14 cellular contexts compared by ENCODE assay signal in the genomic region with DNA sequence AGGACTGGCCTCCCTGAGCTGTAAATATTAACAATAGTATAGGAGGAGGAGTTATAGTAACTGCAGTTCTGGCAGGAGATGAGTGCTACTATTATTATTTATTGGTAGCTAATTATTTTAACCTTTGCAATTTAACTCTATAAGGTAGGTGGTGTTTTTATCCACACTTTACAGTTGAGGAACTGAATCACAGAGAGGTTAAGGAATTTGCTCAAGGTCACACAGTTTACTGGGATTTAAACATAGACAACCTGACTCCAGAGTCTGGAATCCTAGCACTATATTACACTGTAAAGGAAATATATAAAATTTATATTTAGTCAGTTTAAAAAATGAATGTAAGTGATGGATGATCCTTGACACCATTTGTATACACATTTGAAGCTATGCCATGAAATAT. TPM values are rescaled to one million over a fixed set of nuclear protein-coding genes. Genes with fewer than 3 reads are reported as not detected.
DNase-seq lines count a peak whose midpoint lies in the region; ATAC-seq, FAIRE-seq and TF ChIP-seq lines count a peak whose summit lies in the region.
"Had no signal": no experiment of that assay in that cellular context is flagged by ENCODE, and none has a peak within 500 bp of the region (broad histone marks: within the 10 kb centered on the region; RNA-seq: fewer than 3 reads in every experiment).

No MANE protein-coding gene starts in this region.

- DNase-seq in CD4-positive, alpha-beta memory T cell, result no peak
- no peak for DNase-seq in HCT116 (ENCODE audit: low read depth, low spot score)
- no peak for DNase-seq in adipocyte (ENCODE audit: low read depth)
- DNase-seq in naive thymus-derived CD4-positive, alpha-beta T cell, result no peak
- DNase-seq in NCI-H1048 (lab: John Stamatoyannopoulos, UW), result no peak
- DNase-seq in uterus, result no peak
- DNase-seq in H54 (ENCODE audit: insufficient read length, low spot score), result no peak
- DNase-seq: DND-41, foreskin fibroblast, KBM-7, NCI-H1417, posterior cingulate gyrus had no signal

- TF ChIP-seq CTCF in HCT116 (IDR thresholded peaks at IDR 0.05 in 2 of 3, conservative IDR thresholded peaks at IDR 0.05 in 1 of 3; ENCODE audit: borderline replicate concordance in 1 of 3, insufficient read depth in 1 of 3, low read depth in 2 of 3, low read length in 2 of 3) (no peak), uterus (IDR thresholded peaks at IDR 0.05) (no peak)

- no peak for TF ChIP-seq RAD21 in HCT116 (IDR thresholded peaks at IDR 0.05; ENCODE audit: low read depth)

- RAD21 ChIA-PET in HCT116 (lab: Charles Lee; ENCODE audit: low non-redundant PET in 1 of 2, low total read pairs in 2 of 2, uncharacterized antibody in 2 of 2, unreplicated experiment in 2 of 2), result no interaction called here

- H3K4me1 Mint-ChIP-seq in CD4-positive, alpha-beta memory T cell, result peaks cover 10 to 16% (median 11%) of the 10 kb centered on the region in 4 donors
- peaks cover 6 to 22% (median 11%) of the 10 kb centered on the region in 7 donors for H3K4me1 Mint-ChIP-seq in naive thymus-derived CD4-positive, alpha-beta T cell

- H3K4me3 ChIP-seq in CD4-positive, alpha-beta memory T cell (ENCODE audit: low read length in 2 of 2), result no peak overlapping the region
- no peak overlapping the region; a peak in 2 of 4 replicates for H3K4me3 ChIP-seq in HCT116 (replicated peaks in 1 of 2; ENCODE audit: low read depth in 1 of 2, low read length in 2 of 2)
- peak overlapping the region; percentile 91 for H3K4me3 ChIP-seq in adipocyte (ENCODE audit: low read length)
- H3K4me3 ChIP-seq in naive thymus-derived CD4-positive, alpha-beta T cell (ENCODE audit: low read length), result no peak overlapping the region
- no peak overlapping the region for H3K4me3 ChIP-seq in uterus

- peak overlapping the region; percentile 96; the same call in 1 of the 2 replicates for H3K4me2 ChIP-seq in HCT116 (ENCODE audit: low read length)

- H3K79me2 ChIP-seq in HCT116 (ENCODE audit: insufficient read depth, low read length), result no peaks in the 10 kb centered on the region

- H3K36me3 Mint-ChIP-seq in CD4-positive, alpha-beta memory T cell, result no peaks in the 10 kb centered on the region
- no peaks in the 10 kb centered on the region for H3K36me3 Mint-ChIP-seq in naive thymus-derived CD4-positive, alpha-beta T cell

- no peak for FAIRE-seq in H54 (lab: Jason Lieb, UNC)

- no peaks in the 10 kb centered on the region for H3K9me3 ChIP-seq in CD4-positive, alpha-beta memory T cell (ENCODE audit: control insufficient read depth in 1 of 2, low read length in 2 of 2)
- H3K9me3 ChIP-seq in HCT116 (ENCODE audit: control insufficient read depth in 1 of 2, insufficient read depth in 1 of 2, low read depth in 1 of 2, low read length in 2 of 2), result no peaks in the 10 kb centered on the region
- H3K9me3 ChIP-seq in adipocyte (ENCODE audit: control insufficient read depth, low read length), result no peaks in the 10 kb centered on the region
- H3K9me3 ChIP-seq in naive thymus-derived CD4-positive, alpha-beta T cell (ENCODE audit: control insufficient read depth in 2 of 3, low read length in 3 of 3), result no peaks in the 10 kb centered on the region
- no peaks in the 10 kb centered on the region for H3K9me3 ChIP-seq in uterus

- no peak for TF ChIP-seq POLR2A in HCT116 (IDR thresholded peaks at IDR 0.05; ENCODE audit: borderline replicate concordance, extremely low read depth, insufficient read depth, insufficient read length)
- no peak for TF ChIP-seq POLR2A in uterus (IDR thresholded peaks at IDR 0.05)
- no peak for TF ChIP-seq POLR2A in H54 (IDR thresholded peaks at IDR 0.05; ENCODE audit: low read depth, low read length)

- no peaks in the 10 kb centered on the region for H3K9me3 Mint-ChIP-seq in CD4-positive, alpha-beta memory T cell
- H3K9me3 Mint-ChIP-seq in naive thymus-derived CD4-positive, alpha-beta T cell, result no peaks in the 10 kb centered on the region

- H3K4me3 Mint-ChIP-seq in CD4-positive, alpha-beta memory T cell, result peak overlapping the region in 7 of 8 donors; percentile 9 to 71 (median 47)
- H3K4me3 Mint-ChIP-seq in naive thymus-derived CD4-positive, alpha-beta T cell, result peak overlapping the region in 9 of 10 donors; percentile 42 to 82 (median 77)

- H3K27me3 ChIP-seq in CD4-positive, alpha-beta memory T cell (ENCODE audit: insufficient read depth, low read length), result no peaks in the 10 kb centered on the region
- H3K27me3 ChIP-seq in HCT116 (ENCODE audit: insufficient read depth, low read length), result no peaks in the 10 kb centered on the region
- no peaks in the 10 kb centered on the region for H3K27me3 ChIP-seq in adipocyte (replicated peaks; ENCODE audit: control insufficient read depth, insufficient read depth, low read length)
- H3K27me3 ChIP-seq in naive thymus-derived CD4-positive, alpha-beta T cell (ENCODE audit: control insufficient read depth in 2 of 2, insufficient read depth in 2 of 2, low read length in 2 of 2), result no peaks in the 10 kb centered on the region
- H3K27me3 ChIP-seq in uterus, result no peaks in the 10 kb centered on the region

- CTCF ChIA-PET in CD4-positive, alpha-beta memory T cell (lab: Charles Lee; ENCODE audit: partially characterized antibody), result interaction anchor here (0.9 kb wide), 1 partner anchor 40 kb away, joined by 3 read pairs; no protein-coding TSS in a partner anchor
- CTCF ChIA-PET in HCT116 (lab: Charles Lee), result interaction anchor here (1.0 kb wide), 1 partner anchor 44 kb away, joined by 3 read pairs; a partner anchor contains a TSS
- CTCF ChIA-PET in naive thymus-derived CD4-positive, alpha-beta T cell (lab: Charles Lee), result interaction anchor here (0.6 kb wide), 1 partner anchor 364 kb away, joined by 4 read pairs; no protein-coding TSS in a partner anchor

- H3K27ac Mint-ChIP-seq in CD4-positive, alpha-beta memory T cell, result no peak overlapping the region
- peak overlapping the region in 3 of 9 donors; percentile 32 to 60 (median 32) for H3K27ac Mint-ChIP-seq in naive thymus-derived CD4-positive, alpha-beta T cell

- no TSS peak for BruUV-seq in HCT116 (replicated peaks; lab: Mats Ljungman, UMichigan)

- H3K27ac ChIP-seq in CD4-positive, alpha-beta memory T cell (ENCODE audit: low read depth, low read length), result no peak overlapping the region
- H3K27ac ChIP-seq in HCT116 (ENCODE audit: low read depth, low read length), result no peak overlapping the region
- no peak overlapping the region for H3K27ac ChIP-seq in naive thymus-derived CD4-positive, alpha-beta T cell (ENCODE audit: low read depth, low read length)
- H3K27ac ChIP-seq in uterus, result no peak overlapping the region

- H3K9ac ChIP-seq in HCT116 (ENCODE audit: low read length) (no peak overlapping the region), adipocyte (ENCODE audit: low read length) (no peak overlapping the region)

- intact Hi-C loops in CD4-positive, alpha-beta memory T cell (cut with micrococcal nuclease), result loop anchor here (5.0 kb wide), 1 partner anchor 120 kb away; no protein-coding TSS in a partner anchor
- intact Hi-C loops in HCT116 (cut with micrococcal nuclease), result no loop called here
- intact Hi-C loops in naive thymus-derived CD4-positive, alpha-beta T cell (cut with micrococcal nuclease), result loop anchor here (5.0 kb wide), 2 partner anchors 55 to 660 kb away; a partner anchor contains a TSS
- intact Hi-C loops in uterus (cut with DNase I; ENCODE audit: low total_unique reads), result no loop called here

- peaks cover 5 to 10% of the 10 kb centered on the region in 2 donors for H3K27me3 Mint-ChIP-seq in CD4-positive, alpha-beta memory T cell
- H3K27me3 Mint-ChIP-seq in naive thymus-derived CD4-positive, alpha-beta T cell, result peaks cover 0 to 60% (median 10%) of the 10 kb centered on the region in 5 donors

- ATAC-seq in HCT116, result no peak
- no peak for ATAC-seq in naive thymus-derived CD4-positive, alpha-beta T cell
- ATAC-seq: activated CD4-positive, CD25-positive, alpha-beta regulatory T cell treated with anti-CD3 and anti-CD28 coated beads, Interleukin-2, amount 50 U/mL, for 24 hours had no signal

- H4K20me1 ChIP-seq in HCT116 (ENCODE audit: insufficient read depth), result no peaks in the 10 kb centered on the region

- POLR2A ChIA-PET in CD4-positive, alpha-beta memory T cell (lab: Charles Lee; ENCODE audit: partially characterized antibody), result no interaction called here
- POLR2A ChIA-PET in HCT116 (lab: Charles Lee), result interaction anchor here (1.1 to 1.4 kb wide), 2 partner anchors 9 to 11 kb away, joined by 4 read pairs; no protein-coding TSS in a partner anchor
- POLR2A ChIA-PET in naive thymus-derived CD4-positive, alpha-beta T cell (lab: Charles Lee), result no interaction called here

- no peaks in the 10 kb centered on the region for H3K9me2 ChIP-seq in HCT116 (ENCODE audit: insufficient read depth)

- no peak overlapping the region for H2AFZ ChIP-seq in HCT116 (ENCODE audit: low read depth, low read length, poor library complexity, severe bottlenecking)

- H3K4me1 ChIP-seq in CD4-positive, alpha-beta memory T cell (ENCODE audit: insufficient read depth, low read length), result peaks cover 11% of the 10 kb centered on the region
- H3K4me1 ChIP-seq in HCT116 (ENCODE audit: control insufficient read depth in 1 of 2, insufficient read depth in 2 of 2, low read length in 2 of 2), result peaks cover 4 to 9% of the 10 kb centered on the region in 2 experiments; a peak in 2 of 4 replicates
- H3K4me1 ChIP-seq in adipocyte (ENCODE audit: control insufficient read depth, insufficient read depth, low read length), result no peaks in the 10 kb centered on the region
- H3K4me1 ChIP-seq in naive thymus-derived CD4-positive, alpha-beta T cell (ENCODE audit: control insufficient read depth in 2 of 2, insufficient read depth in 2 of 2, low read length in 2 of 2), result peaks cover 4 to 8% of the 10 kb centered on the region in 2 donors
- H3K4me1 ChIP-seq in uterus, result peaks cover 0 to 4% of the 10 kb centered on the region in 2 donors

- no peaks in the 10 kb centered on the region for H3K36me3 ChIP-seq in CD4-positive, alpha-beta memory T cell (ENCODE audit: insufficient read depth, low read length)
- no peaks in the 10 kb centered on the region for H3K36me3 ChIP-seq in HCT116 (ENCODE audit: control insufficient read depth in 1 of 2, insufficient read depth in 2 of 2, low read length in 2 of 2)
- no peaks in the 10 kb centered on the region for H3K36me3 ChIP-seq in adipocyte (ENCODE audit: control insufficient read depth, insufficient read depth, low read length, severe bottlenecking)
- H3K36me3 ChIP-seq in naive thymus-derived CD4-positive, alpha-beta T cell (ENCODE audit: control insufficient read depth in 2 of 3, insufficient read depth in 3 of 3, low read length in 3 of 3), result no peaks in the 10 kb centered on the region
- no peaks in the 10 kb centered on the region for H3K36me3 ChIP-seq in uterus

RNA-seq across cellular contexts. Expression of a gene that starts 2.1 kb away (rescaled TPM):
- total RNA-seq in CD4-positive, alpha-beta memory T cell, result not detected
- under 1 TPM in 1 of 2 donors, not detected in 1; 0.58 TPM for polyA plus RNA-seq in CD4-positive, alpha-beta memory T cell
- total RNA-seq in HCT116 (2021; ENCODE audit: unreplicated experiment), result 2.4 TPM
- 2.0 and 2.3 TPM in 2 replicates for polyA plus RNA-seq in HCT116 (2012)
- not detected for total RNA-seq in naive thymus-derived CD4-positive, alpha-beta T cell
- polyA plus RNA-seq in naive thymus-derived CD4-positive, alpha-beta T cell, result not detected
- total RNA-seq in uterus, result 1 to 10 TPM in 1 of 4 donors, not detected in 3; 2.2 TPM
- total RNA-seq: NCI-H460 had no signal

RNA-seq across cellular contexts. Expression of a gene that starts 44.4 kb away (rescaled TPM):
- not detected for total RNA-seq in CD4-positive, alpha-beta memory T cell
- not detected for polyA plus RNA-seq in CD4-positive, alpha-beta memory T cell
- total RNA-seq in HCT116 (2021; ENCODE audit: unreplicated experiment) (11.0 TPM), uterus (1 to 10 TPM in 1 of 4 donors, under 1 TPM in 1, not detected in 2; 0.83 to 1.6 TPM)
- 7.9 and 8.3 TPM in 2 replicates for polyA plus RNA-seq in HCT116 (2012)
- 1 to 10 TPM in 1 of 5 experiments, not detected in 4; 3.6 TPM for total RNA-seq in naive thymus-derived CD4-positive, alpha-beta T cell
- polyA plus RNA-seq in naive thymus-derived CD4-positive, alpha-beta T cell, result not detected
- total RNA-seq: NCI-H460 had no signal

RNA-seq across cellular contexts. Expression of a gene that starts 57.2 kb away (rescaled TPM):
- total RNA-seq in CD4-positive, alpha-beta memory T cell, result not detected
- not detected for polyA plus RNA-seq in CD4-positive, alpha-beta memory T cell
- total RNA-seq in HCT116 (2021; ENCODE audit: unreplicated experiment) (0.98 TPM), uterus (1 to 10 TPM in 2 of 4 donors, under 1 TPM in 1, not detected in 1; 0.90 to 4.2 (median 1.0) TPM)
- polyA plus RNA-seq in HCT116 (2012), result 0.48 and 0.49 TPM in 2 replicates
- total RNA-seq in naive thymus-derived CD4-positive, alpha-beta T cell, result not detected
- not detected for polyA plus RNA-seq in naive thymus-derived CD4-positive, alpha-beta T cell

Comparison
In these comparisons a context has a peak if more than half of its experiments do, and no peak if none do; other contexts are left out.
1. intact Hi-C loops: an anchor here in CD4-positive, alpha-beta memory T cell (5.0 kb wide) and naive thymus-derived CD4-positive, alpha-beta T cell (5.0 kb wide); none called in HCT116 and uterus.